21 cellular contexts compared by ENCODE assay signal in genomic region chr1:111878649-111879048, GRCh38.
DNase-seq lines count a peak whose midpoint lies in the region; ATAC-seq and TF ChIP-seq lines count a peak whose summit lies in the region.
"Had no signal": no experiment of that assay in that cellular context is flagged by ENCODE, and none has a peak within 500 bp of the region (broad histone marks: within the 10 kb centered on the region; RNA-seq: fewer than 3 reads in every experiment).

No MANE protein-coding gene starts in this region.

- H3K27me3 ChIP-seq in foreskin keratinocyte, result peaks cover 30% of the 10 kb centered on the region
- H3K27me3 ChIP-seq: breast epithelium, right atrium auricular region had no signal

- no peaks in the 10 kb centered on the region for H3K4me1 ChIP-seq in foreskin keratinocyte
- H3K4me1 ChIP-seq: breast epithelium, tibial nerve had no signal

- H3K27me3 Mint-ChIP-seq in stimulated activated memory B cell treated with anti-CD40 and anti-IgM and Interleukin-4, amounts not matched to agents 10 μg/mL and 1 μg/mL and 100 μg/mL, for 72 hours, result peaks cover 42% of the 10 kb centered on the region

- H3K27ac ChIP-seq in foreskin keratinocyte, result no peak overlapping the region
- H3K27ac ChIP-seq: breast epithelium, GM23248, PC-9, right atrium auricular region, tibial nerve, WERI-Rb-1 had no signal

- peak; percentile 42 for ATAC-seq in foreskin keratinocyte
- peak; percentile 75 for ATAC-seq in stimulated activated memory B cell treated with anti-CD40 and anti-IgM and Interleukin-4, amounts not matched to agents 10 μg/mL and 1 μg/mL and 100 μg/mL, for 72 hours
- ATAC-seq in GM21825 (IDR thresholded peaks at IDR 0.05; ENCODE audit: unreplicated experiment), result no peak

- peaks cover 16% of the 10 kb centered on the region for H3K4me1 Mint-ChIP-seq in stimulated activated memory B cell treated with anti-CD40 and anti-IgM and Interleukin-4, amounts not matched to agents 10 μg/mL and 1 μg/mL and 100 μg/mL, for 72 hours
- H3K4me1 Mint-ChIP-seq: nephron progenitor cell had no signal

- H3K36me3 Mint-ChIP-seq in stimulated activated memory B cell treated with anti-CD40 and anti-IgM and Interleukin-4, amounts not matched to agents 10 μg/mL and 1 μg/mL and 100 μg/mL, for 72 hours, result no peaks in the 10 kb centered on the region

- DNase-seq in NCI-H82 (lab: John Stamatoyannopoulos, UW) (peak; percentile 50), NCI-H82 treated with DMSO at 0.1 percent for 48 hours (lab: John Stamatoyannopoulos, UW; ENCODE audit: unreplicated experiment) (no peak), NCI-H146 (lab: John Stamatoyannopoulos, UW) (peak; percentile 73), foreskin keratinocyte (peak; percentile 40 to 52), SIG-M5 (lab: John Stamatoyannopoulos, UW) (no peak), islet precursor cell (no peak)
- DNase-seq: activated naive CD4-positive, alpha-beta T cell treated with Interleukin-2 at 50 U/mL for 16 hours; CD4-positive, alpha-beta T cell; effector CD4-positive, alpha-beta T cell; GM23248; NCI-H1048; nephron progenitor cell; PC-9; stimulated activated CD4-positive, alpha-beta T cell treated with anti-CD3 and anti-CD28 coated beads, Interleukin-2, amount 100 ng/mL, for 24 hours; SW 1271; WERI-Rb-1 had no signal

- H3K4me3 Mint-ChIP-seq in stimulated activated memory B cell treated with anti-CD40 and anti-IgM and Interleukin-4, amounts not matched to agents 10 μg/mL and 1 μg/mL and 100 μg/mL, for 72 hours, result no peak overlapping the region
- H3K4me3 Mint-ChIP-seq: CD4-positive, alpha-beta T cell; nephron progenitor cell had no signal

- H3K27ac Mint-ChIP-seq in stimulated activated memory B cell treated with anti-CD40 and anti-IgM and Interleukin-4, amounts not matched to agents 10 μg/mL and 1 μg/mL and 100 μg/mL, for 72 hours, result peak overlapping the region; percentile 38
- H3K27ac Mint-ChIP-seq: CD4-positive, alpha-beta T cell; nephron progenitor cell had no signal

- no peak for TF ChIP-seq CTCF in foreskin keratinocyte (conservative IDR thresholded peaks at IDR 0.05)

- H3K9me3 Mint-ChIP-seq in stimulated activated memory B cell treated with anti-CD40 and anti-IgM and Interleukin-4, amounts not matched to agents 10 μg/mL and 1 μg/mL and 100 μg/mL, for 72 hours, result no peaks in the 10 kb centered on the region
- H3K9me3 Mint-ChIP-seq: CD4-positive, alpha-beta T cell; nephron progenitor cell had no signal

Comparison
In these comparisons a context has a peak if more than half of its experiments do, and no peak if none do; other contexts are left out.
1. DNase-seq: peak in NCI-H82 (single experiment), NCI-H146 (single experiment) and foreskin keratinocyte (2 of 2); none in NCI-H82 treated with DMSO at 0.1 percent for 48 hours (single experiment), SIG-M5 (single experiment) and islet precursor cell (single experiment).